17 cellular contexts compared by ENCODE assay signal in the genomic region with DNA sequence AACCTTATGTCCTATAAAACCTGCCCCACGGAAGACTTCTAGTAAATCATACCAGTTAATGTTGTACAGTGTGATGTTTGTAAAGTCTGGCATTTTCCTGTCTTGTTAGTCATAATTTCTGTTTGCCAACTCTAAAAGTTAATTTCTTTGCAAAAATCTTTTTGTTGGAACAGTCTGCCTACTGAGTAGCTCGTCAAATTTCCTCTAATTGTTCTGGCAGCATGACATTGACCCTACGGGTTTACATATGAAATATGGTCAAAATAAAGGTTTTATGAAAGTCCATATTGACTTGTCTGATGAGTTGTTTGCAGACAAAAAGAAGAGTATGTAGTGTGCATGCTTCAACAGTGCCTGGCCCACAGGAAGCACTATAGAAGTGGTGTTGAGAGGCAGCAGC.
"Had no signal": no experiment of that assay in that cellular context is flagged by ENCODE, and none has a peak within 500 bp of the region (broad histone marks: within the 10 kb centered on the region; RNA-seq: fewer than 3 reads in every experiment).

No MANE protein-coding gene starts in this region.

- H3K4me3 ChIP-seq: neural progenitor cell, spleen, tibial nerve had no signal

- H3K27me3 ChIP-seq: neural progenitor cell, spleen, tibial nerve had no signal

- ATAC-seq: left colon; naive thymus-derived CD4-positive, alpha-beta T cell; stimulated activated naive CD8-positive, alpha-beta T cell treated with anti-CD3 and anti-CD28 coated beads, Interleukin-15, Interleukin-2, amounts not matched to agents 100 U/mL and 50 U/mL, for 24 hours; WTC11 had no signal

- H3K36me3 ChIP-seq: neural progenitor cell, spleen, tibial nerve had no signal

- H3K9me3 ChIP-seq: spleen, tibial nerve had no signal

- DNase-seq: activated naive CD8-positive, alpha-beta T cell treated with anti-CD3 and anti-CD28 coated beads for 36 hours; activated T-cell treated with anti-CD3 and anti-CD28 coated beads, Interleukin-2, amount 50 U/mL, for 1 hour; cerebellar nuclear complex; cortex of kidney; effector CD8-positive, alpha-beta T cell; foreskin fibroblast; left colon; mesendoderm; naive thymus-derived CD4-positive, alpha-beta T cell; retina; spleen; stimulated activated CD4-positive, alpha-beta T cell treated with anti-CD3 and anti-CD28 coated beads, Interleukin-4, amount 100 ng/mL, for 1 hour; stimulated activated naive CD8-positive, alpha-beta T cell treated with anti-CD3 and anti-CD28 coated beads, Interleukin-15, Interleukin-2, amounts not matched to agents 100 U/mL and 50 U/mL, for 24 hours; T-helper 9 cell had no signal

- H3K4me1 ChIP-seq: spleen had no signal

- H3K27ac ChIP-seq: neural progenitor cell, spleen had no signal

- H3K4me2 ChIP-seq: neural progenitor cell had no signal

- H3K9ac ChIP-seq: neural progenitor cell had no signal
